ENCODE assay signal across 16 cellular contexts in genomic region chr7:155192961-155193640, GRCh38.
"Had no signal": no experiment of that assay in that cellular context is flagged by ENCODE, and none has a peak within 500 bp of the region (broad histone marks: within the 10 kb centered on the region; RNA-seq: fewer than 3 reads in every experiment).

No MANE protein-coding gene starts in this region.

- DNase-seq: activated CD4-positive, alpha-beta T cell treated with anti-CD3 and anti-CD28 coated beads for 4 hours; activated CD8-positive, alpha-beta T cell treated with anti-CD3 and anti-CD28 coated beads, Interleukin-2, amount 10 ng/mL, durations not matched to agents 7 days and 5 days; activated naive CD4-positive, alpha-beta T cell treated with anti-CD3 and anti-CD28 coated beads for 36 hours; aorta; brain microvascular endothelial cell; central memory CD4-positive, alpha-beta T cell; endodermal cell; gastrocnemius medialis; left ventricle myocardium inferior; mammary epithelial cell; ovary; psoas muscle; right cardiac atrium; stimulated activated naive CD8-positive, alpha-beta T cell treated with anti-CD3 and anti-CD28 coated beads, Interleukin-15, amount 100 ng/mL, for 72 hours; transverse colon had no signal

- H3K4me3 Mint-ChIP-seq: activated CD8-positive, alpha-beta T cell treated with anti-CD3 and anti-CD28 coated beads, Interleukin-2, amount 10 ng/mL, durations not matched to agents 7 days and 5 days; activated naive CD4-positive, alpha-beta T cell treated with anti-CD3 and anti-CD28 coated beads for 36 hours; endodermal cell; stimulated activated naive CD8-positive, alpha-beta T cell treated with anti-CD3 and anti-CD28 coated beads, Interleukin-15, amount 100 ng/mL, for 72 hours; WTC11 had no signal

- H3K27ac Mint-ChIP-seq: activated CD8-positive, alpha-beta T cell treated with anti-CD3 and anti-CD28 coated beads, Interleukin-2, amount 10 ng/mL, durations not matched to agents 7 days and 5 days; activated naive CD4-positive, alpha-beta T cell treated with anti-CD3 and anti-CD28 coated beads for 36 hours; endodermal cell; stimulated activated naive CD8-positive, alpha-beta T cell treated with anti-CD3 and anti-CD28 coated beads, Interleukin-15, amount 100 ng/mL, for 72 hours; WTC11 had no signal

- ATAC-seq: activated CD8-positive, alpha-beta T cell treated with anti-CD3 and anti-CD28 coated beads, Interleukin-2, amount 10 ng/mL, durations not matched to agents 7 days and 5 days; gastrocnemius medialis; psoas muscle; right cardiac atrium; stimulated activated naive CD8-positive, alpha-beta T cell treated with anti-CD3 and anti-CD28 coated beads, Interleukin-15, amount 100 ng/mL, for 72 hours; WTC11 had no signal
